ENCODE assay signal across 18 cellular contexts in the genomic region with DNA sequence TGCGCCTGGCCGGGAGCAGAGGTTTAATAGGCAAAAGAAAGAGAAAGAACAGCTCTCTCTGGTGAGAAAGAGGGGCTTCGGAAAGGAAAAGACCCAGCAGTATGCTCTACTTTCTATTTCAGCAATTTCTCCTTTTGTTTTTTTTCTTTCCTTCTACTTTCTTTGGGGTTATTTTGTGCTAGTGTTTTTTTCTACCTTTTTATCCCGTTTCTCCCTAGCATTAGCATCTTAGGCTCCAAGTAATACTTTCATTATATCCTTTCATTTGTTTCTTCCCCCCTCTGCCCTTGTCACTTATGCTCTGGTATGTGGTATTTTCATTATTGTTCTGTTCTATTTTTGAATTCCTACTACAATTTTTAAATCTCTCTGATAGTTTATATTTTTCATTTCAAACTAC. TPM values are rescaled to one million over a fixed set of nuclear protein-coding genes. Genes with fewer than 3 reads are reported as not detected.
DNase-seq lines count a peak whose midpoint lies in the region; ATAC-seq and TF ChIP-seq lines count a peak whose summit lies in the region.
"Had no signal": no experiment of that assay in that cellular context is flagged by ENCODE, and none has a peak within 500 bp of the region (broad histone marks: within the 10 kb centered on the region; RNA-seq: fewer than 3 reads in every experiment).

No MANE protein-coding gene starts in this region.

- H3K4me3 ChIP-seq in Loucy (ENCODE audit: low read length, poor library complexity, severe bottlenecking) (no peak overlapping the region), smooth muscle cell (no peak overlapping the region), trophoblast cell (ENCODE audit: low read depth, low read length) (no peak overlapping the region)
- H3K4me3 ChIP-seq: thoracic aorta had no signal

- H2BK5ac ChIP-seq in trophoblast cell (ENCODE audit: low read depth, low read length, poor library complexity) = no peak overlapping the region

- H3K79me2 ChIP-seq in Loucy (ENCODE audit: insufficient read depth, low read length) (peaks cover 94% of the 10 kb centered on the region), smooth muscle cell (ENCODE audit: low read depth) (peaks cover 90% of the 10 kb centered on the region), trophoblast cell (ENCODE audit: control insufficient read depth, insufficient read depth, low read length, poor library complexity) (peaks cover 18% of the 10 kb centered on the region)

- H2BK12ac ChIP-seq in trophoblast cell (ENCODE audit: low read length) = no peak overlapping the region

- DNase-seq in activated naive CD8-positive, alpha-beta T cell treated with anti-CD3 and anti-CD28 coated beads for 36 hours = no peak
- DNase-seq in smooth muscle cell (lab: John Stamatoyannopoulos, UW; ENCODE audit: unreplicated experiment) (no peak), trophoblast cell (no peak), Right ventricle myocardium superior (no peak)
- DNase-seq: activated CD8-positive, alpha-beta memory T cell treated with anti-CD3 and anti-CD28 coated beads for 24 hours; DMS79; effector CD8-positive, alpha-beta T cell; NCI-H1092 treated with DMSO at 0.1 percent for 48 hours; NK-92 treated with Interleukin-12 subunit alpha and Interleukin-12 subunit beta, amount 100 ng/mL, for 24 hours; WERI-Rb-1 had no signal

- H3K18ac ChIP-seq in trophoblast cell (ENCODE audit: low read length) = no peak overlapping the region

- H3K9ac ChIP-seq in Loucy (ENCODE audit: low read depth, low read length, poor library complexity, severe bottlenecking) (no peak overlapping the region), smooth muscle cell (ENCODE audit: low read depth) (no peak overlapping the region), trophoblast cell (ENCODE audit: low read length) (no peak overlapping the region)

- no peak overlapping the region for H2AK5ac ChIP-seq in trophoblast cell (ENCODE audit: low read length)

- H2AFZ ChIP-seq in Loucy (ENCODE audit: low read length) (no peak overlapping the region), smooth muscle cell (ENCODE audit: low read depth) (no peak overlapping the region), trophoblast cell (ENCODE audit: insufficient read depth, low read length, poor library complexity) (no peak overlapping the region)

- 88% methylated on average over 4 of the region's 4 CpGs for WGBS in smooth muscle cell (ENCODE audit: low lambda C conversion rate)
- no CpG with 5 or more reads among the region's 4 CpGs for WGBS in trophoblast cell (ENCODE audit: extremely low coverage, insufficient coverage, insufficient read length)

- no peaks in the 10 kb centered on the region for H3F3A ChIP-seq in Loucy (ENCODE audit: low read depth)
- H3F3A ChIP-seq in smooth muscle cell (ENCODE audit: low read depth) = no peaks in the 10 kb centered on the region

- H3K9me3 Mint-ChIP-seq in activated naive CD8-positive, alpha-beta T cell (ENCODE audit: low read depth) = no peaks in the 10 kb centered on the region
- H3K9me3 Mint-ChIP-seq in activated naive CD8-positive, alpha-beta T cell treated with anti-CD3 and anti-CD28 coated beads for 36 hours = no peaks in the 10 kb centered on the region
- peaks cover 0 to 3% (median 0%) of the 10 kb centered on the region in 5 experiments for H3K9me3 Mint-ChIP-seq in brain
- H3K9me3 Mint-ChIP-seq: activated T-helper 2 cell treated with anti-CD3 and anti-CD28 coated beads, Interferon-gamma antibody, Interleukin-2, Interleukin-4, amounts not matched to agents 10 μg/mL and 5 μg/mL and 100 μg/mL, durations not matched to agents 14 hours and 24 hours and 36 hours had no signal

- no peaks in the 10 kb centered on the region for H3K27me3 Mint-ChIP-seq in activated naive CD8-positive, alpha-beta T cell
- H3K27me3 Mint-ChIP-seq in activated naive CD8-positive, alpha-beta T cell treated with anti-CD3 and anti-CD28 coated beads for 36 hours = no peaks in the 10 kb centered on the region
- H3K27me3 Mint-ChIP-seq in brain = peaks cover 12% of the 10 kb centered on the region

- H2BK120ac ChIP-seq in trophoblast cell (ENCODE audit: insufficient read depth, low read length, poor library complexity) = no peak overlapping the region

- no peak overlapping the region for H3K14ac ChIP-seq in trophoblast cell (ENCODE audit: low read length)

- intact Hi-C loops in Right ventricle myocardium superior (cut with DNase I) = no loop called here

- TF ChIP-seq CTCF in Loucy (conservative IDR thresholded peaks at IDR 0.05; ENCODE audit: low read length) (no peak), brain (conservative IDR thresholded peaks at IDR 0.05) (no peak), smooth muscle cell (IDR thresholded peaks at IDR 0.05; ENCODE audit: borderline replicate concordance, insufficient read depth, poor library complexity, severe bottlenecking) (no peak)

- peak overlapping the region; percentile 10 for H3K4me2 ChIP-seq in Loucy (ENCODE audit: low read depth, low read length, poor library complexity, severe bottlenecking)
- H3K4me2 ChIP-seq in smooth muscle cell = no peak overlapping the region
- H3K4me2 ChIP-seq in trophoblast cell (ENCODE audit: low read length) = no peak overlapping the region

- H3K4ac ChIP-seq in trophoblast cell (ENCODE audit: low read depth, low read length) = no peak overlapping the region

- peak overlapping the region; percentile 70 for H3K27ac Mint-ChIP-seq in activated naive CD8-positive, alpha-beta T cell
- no peak overlapping the region for H3K27ac Mint-ChIP-seq in activated naive CD8-positive, alpha-beta T cell treated with anti-CD3 and anti-CD28 coated beads for 36 hours
- peak overlapping the region in 1 of 5 experiments; percentile 15 for H3K27ac Mint-ChIP-seq in brain

- peaks cover 5% of the 10 kb centered on the region for H3K36me3 Mint-ChIP-seq in activated naive CD8-positive, alpha-beta T cell
- peaks cover 31% of the 10 kb centered on the region for H3K36me3 Mint-ChIP-seq in activated naive CD8-positive, alpha-beta T cell treated with anti-CD3 and anti-CD28 coated beads for 36 hours
- H3K36me3 Mint-ChIP-seq in brain = peaks cover 28% of the 10 kb centered on the region

- no peak overlapping the region for H3K23ac ChIP-seq in trophoblast cell (ENCODE audit: low read length)

- H4K8ac ChIP-seq in trophoblast cell (ENCODE audit: low read depth, low read length) = no peak overlapping the region

- H4K12ac ChIP-seq in trophoblast cell (ENCODE audit: low read depth, low read length) = no peak overlapping the region

- peaks cover 7% of the 10 kb centered on the region for H3K4me1 ChIP-seq in Loucy (ENCODE audit: insufficient read depth, low read length, poor library complexity, severe bottlenecking)
- peaks cover 10% of the 10 kb centered on the region for H3K4me1 ChIP-seq in smooth muscle cell (ENCODE audit: low read depth)
- H3K4me1 ChIP-seq in trophoblast cell (ENCODE audit: control insufficient read depth in 1 of 2, insufficient read depth in 2 of 2, low read length in 2 of 2) = peaks cover 0 to 8% of the 10 kb centered on the region in 2 experiments

- ATAC-seq in Right ventricle myocardium superior (ENCODE audit: poor library complexity) (no peak), GM19455 (IDR thresholded peaks at IDR 0.05; ENCODE audit: unreplicated experiment) (no peak)
- ATAC-seq: left lobe of liver had no signal

- H4K20me1 ChIP-seq in Loucy (ENCODE audit: insufficient read depth, low read length, poor library complexity, severe bottlenecking) (peaks cover 42% of the 10 kb centered on the region), smooth muscle cell (ENCODE audit: low read depth) (peaks cover 61% of the 10 kb centered on the region)

- H4K91ac ChIP-seq in trophoblast cell (ENCODE audit: low read depth, low read length) = no peak overlapping the region

- H3K27me3 ChIP-seq in Loucy (ENCODE audit: insufficient read depth, low read length, poor library complexity, severe bottlenecking) = no peaks in the 10 kb centered on the region
- H3K27me3 ChIP-seq in smooth muscle cell (ENCODE audit: low read depth) = no peaks in the 10 kb centered on the region
- H3K27me3 ChIP-seq in trophoblast cell (ENCODE audit: insufficient read depth, low read length) = no peaks in the 10 kb centered on the region

- H3K4me3 Mint-ChIP-seq in activated naive CD8-positive, alpha-beta T cell = peak overlapping the region; percentile 46
- no peak overlapping the region for H3K4me3 Mint-ChIP-seq in activated naive CD8-positive, alpha-beta T cell treated with anti-CD3 and anti-CD28 coated beads for 36 hours
- peak overlapping the region; percentile 7 to 98 (median 62) for H3K4me3 Mint-ChIP-seq in brain

- H3K9me3 ChIP-seq in Loucy (ENCODE audit: insufficient read depth, low read depth, low read length) = no peaks in the 10 kb centered on the region
- no peaks in the 10 kb centered on the region for H3K9me3 ChIP-seq in smooth muscle cell (replicated peaks; ENCODE audit: low read depth)
- H3K9me3 ChIP-seq in trophoblast cell (ENCODE audit: insufficient read depth, low read depth, low read length) = no peaks in the 10 kb centered on the region
- H3K9me3 ChIP-seq: thoracic aorta had no signal

- H3K79me1 ChIP-seq in trophoblast cell (ENCODE audit: low read length) = peaks cover 9% of the 10 kb centered on the region

- peaks cover 49% of the 10 kb centered on the region for H3K4me1 Mint-ChIP-seq in activated naive CD8-positive, alpha-beta T cell (ENCODE audit: low read depth)
- peaks cover 22% of the 10 kb centered on the region for H3K4me1 Mint-ChIP-seq in activated naive CD8-positive, alpha-beta T cell treated with anti-CD3 and anti-CD28 coated beads for 36 hours
- H3K4me1 Mint-ChIP-seq in brain = peaks cover 40% of the 10 kb centered on the region

- H3K36me3 ChIP-seq in Loucy (ENCODE audit: insufficient read depth, low read length) (peaks cover 14% of the 10 kb centered on the region; the same call in 1 of the 2 replicates), smooth muscle cell (ENCODE audit: low read depth) (peaks cover 4% of the 10 kb centered on the region), trophoblast cell (ENCODE audit: control insufficient read depth in 1 of 2, insufficient read depth in 2 of 2, low read length in 2 of 2) (peaks cover 5 to 12% of the 10 kb centered on the region in 2 experiments)

- H3K27ac ChIP-seq in smooth muscle cell (ENCODE audit: low read depth) (peak overlapping the region; percentile 87), trophoblast cell (ENCODE audit: low read depth, low read length) (no peak overlapping the region)
- H3K27ac ChIP-seq: thoracic aorta, WERI-Rb-1 had no signal

- no peaks in the 10 kb centered on the region for H3K9me2 ChIP-seq in Loucy (replicated peaks; ENCODE audit: low read depth, low read length)

RNA-seq across cellular contexts. Expression of a gene that starts 4.5 kb away (rescaled TPM):
- 100 to 1,000 TPM; 339 to 357 TPM for total RNA-seq in activated naive CD8-positive, alpha-beta T cell treated with anti-CD3 and anti-CD28 coated beads for 36 hours
- polyA plus RNA-seq in brain (ENCODE audit: insufficient read depth, low read depth, low replicate concordance) (345 TPM), smooth muscle cell (239 and 250 TPM in 2 replicates)
- total RNA-seq in smooth muscle cell (98.2 and 142 TPM in 2 replicates), Right ventricle myocardium superior (193 TPM)
- 142 and 148 TPM in 2 replicates for polyA plus RNA-seq in trophoblast cell (2013)

RNA-seq across cellular contexts. Expression of a gene that starts 15.1 kb away (rescaled TPM):
- total RNA-seq in activated naive CD8-positive, alpha-beta T cell treated with anti-CD3 and anti-CD28 coated beads for 36 hours = 10 to 100 TPM; 23.4 to 28.8 TPM
- polyA plus RNA-seq in brain (ENCODE audit: insufficient read depth, low read depth, low replicate concordance) (3.2 TPM), smooth muscle cell (2.6 and 3.2 TPM in 2 replicates)
- total RNA-seq in smooth muscle cell (0.18 and 0.49 TPM in 2 replicates), Right ventricle myocardium superior (not detected)
- polyA plus RNA-seq in trophoblast cell (2013) = 0.08 and 0.32 TPM in 2 replicates
- total RNA-seq: RPMI7951 had no signal

Comparison
In these comparisons a context has a peak if more than half of its experiments do, and no peak if none do; other contexts are left out.
1. RNA of a gene that starts 15.1 kb away (total RNA-seq): 23.4 to 28.8 TPM in activated naive CD8-positive, alpha-beta T cell treated with anti-CD3 and anti-CD28 coated beads for 36 hours; 0.18 to 0.49 TPM in smooth muscle cell and not detected in Right ventricle myocardium superior (single experiment); every median in the first group is over 10 times any median in the second.